Comparison of ENCODE assay signal across 1 cellular context in genomic region chr13:67754016-67754415, GRCh38.
TF ChIP-seq lines count a peak whose summit lies in the region.

No MANE protein-coding gene starts in this region.

TF ChIP-seq in H1, 55 proteins besides CTCF, POLR2A, EP300 and RAD21:
- TF ChIP-seq TCF12 (IDR thresholded peaks at IDR 0.05; ENCODE audit: low read depth, low read length) (no peak), EGR1 (IDR thresholded peaks at IDR 0.05; ENCODE audit: borderline replicate concordance, low read depth, low read length) (no peak), JUND (IDR thresholded peaks at IDR 0.05; ENCODE audit: low read length) (no peak), TAF7 (optimal IDR thresholded peaks at IDR 0.05; ENCODE audit: borderline replicate concordance, low read depth, low read length) (no peak), ASH2L (IDR thresholded peaks at IDR 0.05; ENCODE audit: low read length) (no peak), GTF2F1 (IDR thresholded peaks at IDR 0.05; ENCODE audit: borderline replicate concordance, low read depth, low read length) (no peak), NRF1 (IDR thresholded peaks at IDR 0.05; ENCODE audit: low read depth, low read length) (no peak), E2F6 (IDR thresholded peaks at IDR 0.05) (no peak), TBP (IDR thresholded peaks at IDR 0.05; ENCODE audit: low read depth, low read length) (no peak), BRCA1 (IDR thresholded peaks at IDR 0.05; ENCODE audit: low read depth, low read length) (no peak), MAFK (IDR thresholded peaks at IDR 0.05; ENCODE audit: low read depth, low read length) (no peak), KDM5A (IDR thresholded peaks at IDR 0.05; ENCODE audit: low read length) (no peak), SP1 (IDR thresholded peaks at IDR 0.05; ENCODE audit: low read depth, low read length) (no peak), TAF1 (IDR thresholded peaks at IDR 0.05; ENCODE audit: low read depth, low read length) (no peak), USF2 (IDR thresholded peaks at IDR 0.05; ENCODE audit: low read length) (no peak), NANOG (IDR thresholded peaks at IDR 0.05; ENCODE audit: insufficient read depth, low read depth, low read length, poor library complexity, severe bottlenecking) (no peak), MAX (IDR thresholded peaks at IDR 0.05) (no peak)
